Comparison of ENCODE assay signal across 17 cellular contexts in the genomic region with DNA sequence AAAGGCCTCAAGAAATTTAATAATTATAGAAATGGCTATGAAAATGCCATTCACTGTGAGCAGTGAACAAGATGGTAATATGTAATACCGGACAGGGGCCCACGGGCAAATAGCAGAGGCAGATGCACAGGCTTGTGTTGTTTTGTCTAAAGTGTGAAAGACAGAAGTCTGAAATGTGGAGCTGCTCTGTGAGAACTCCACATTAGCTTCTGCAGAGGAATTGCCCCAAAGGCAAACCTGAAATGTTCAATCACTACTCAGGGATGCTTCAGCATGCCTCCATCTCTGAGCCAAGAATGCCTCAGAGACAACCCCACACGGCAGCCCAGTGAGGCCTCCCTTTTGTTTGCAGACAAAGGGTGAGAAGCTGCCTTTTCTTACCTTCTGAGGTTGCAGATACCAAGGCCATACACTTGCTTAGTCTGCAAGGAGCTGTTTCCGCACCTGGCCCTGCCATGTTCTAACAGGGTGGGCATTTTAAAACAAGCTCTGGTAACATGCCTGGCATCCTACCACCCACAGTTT.
"Had no signal": no experiment of that assay in that cellular context is flagged by ENCODE, and none has a peak within 500 bp of the region (broad histone marks: within the 10 kb centered on the region; RNA-seq: fewer than 3 reads in every experiment).

No MANE protein-coding gene starts in this region.

- H3K79me2 ChIP-seq: hepatocyte had no signal

- H3K27ac ChIP-seq: dorsolateral prefrontal cortex, hepatocyte, ovary, stomach, uterus had no signal

- H3K36me3 ChIP-seq: ovary, stomach, uterus had no signal

- ATAC-seq: mucosa of descending colon; naive thymus-derived CD8-positive, alpha-beta T cell; right cardiac atrium had no signal

- H3K27me3 ChIP-seq: hepatocyte, ovary, stomach, uterus had no signal

- H3K9me3 ChIP-seq: mucosa of descending colon, ovary, stomach, uterus had no signal

- FAIRE-seq: endometrium, small intestine had no signal

- H2AFZ ChIP-seq: hepatocyte had no signal

- DNase-seq: cortex of kidney; dorsolateral prefrontal cortex; effector CD8-positive, alpha-beta T cell; foreskin melanocyte; kidney glomerular epithelial cell; mucosa of descending colon; naive thymus-derived CD8-positive, alpha-beta T cell; ovary; right cardiac atrium; small intestine; stimulated activated CD4-positive, alpha-beta T cell treated with anti-CD3 and anti-CD28 coated beads, Interleukin-12 subunit alpha, Interleukin-12 subunit beta, amount 100 ng/mL, for 4 hours; stimulated activated naive CD4-positive, alpha-beta T cell; stomach; substantia nigra; uterus had no signal

- H3K4me2 ChIP-seq: hepatocyte had no signal

- H3K4me3 ChIP-seq: dorsolateral prefrontal cortex, hepatocyte, mucosa of descending colon, ovary, stomach, uterus had no signal

- H3K4me1 ChIP-seq: uterus had no signal
